14 cellular contexts compared by ENCODE assay signal in the genomic region with DNA sequence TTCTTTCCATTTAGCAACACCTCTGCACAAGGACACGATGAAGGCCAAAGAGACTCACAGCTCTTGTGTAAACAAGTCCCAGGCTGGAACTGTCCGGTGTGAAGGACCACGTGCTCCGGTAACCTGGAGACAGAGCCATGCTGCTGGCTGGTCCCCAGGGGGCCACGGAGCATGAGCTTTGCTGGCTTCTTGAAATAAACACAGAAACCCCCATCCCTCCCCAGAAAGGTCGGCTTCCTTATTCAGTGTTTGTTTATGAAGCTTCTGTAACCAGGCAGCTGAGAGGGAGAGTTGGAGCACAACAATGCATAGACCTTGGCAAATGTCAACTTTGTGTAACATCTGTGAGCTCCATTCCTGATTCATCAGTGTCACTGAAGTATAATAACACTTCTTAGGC.
DNase-seq lines count a peak whose midpoint lies in the region; TF ChIP-seq lines count a peak whose summit lies in the region.
"Had no signal": no experiment of that assay in that cellular context is flagged by ENCODE, and none has a peak within 500 bp of the region (broad histone marks: within the 10 kb centered on the region; RNA-seq: fewer than 3 reads in every experiment).

No MANE protein-coding gene starts in this region.

- peaks cover 8% of the 10 kb centered on the region for H3K9me3 Mint-ChIP-seq in progenitor cell of endocrine pancreas (ENCODE audit: low read depth)
- H3K9me3 Mint-ChIP-seq: CD8-positive, alpha-beta T cell had no signal

- DNase-seq in NCI-H1417 (lab: John Stamatoyannopoulos, UW) = peak; percentile 28 to 76 (median 67)
- no peak for DNase-seq in NCI-H1417 treated with DMSO at 0.1 percent for 48 hours (lab: John Stamatoyannopoulos, UW)
- DNase-seq in NCI-H69 (lab: John Stamatoyannopoulos, UW) = peak; percentile 4
- peak; percentile 18 for DNase-seq in germinal center (ENCODE audit: low spot score)
- DNase-seq in renal cortical epithelial cell (ENCODE audit: low read depth) = peak; percentile 59
- DNase-seq in AG08395 (ENCODE audit: low spot score) = no peak
- DNase-seq in progenitor cell of endocrine pancreas (ENCODE audit: low spot score, unreplicated experiment) = no peak
- no peak for DNase-seq in KBM-7
- DNase-seq: CD8-positive, alpha-beta T cell; GF-D8; mammary epithelial cell; NCI-H446 treated with DMSO at 0.1 percent for 48 hours; occipital lobe had no signal

- no peaks in the 10 kb centered on the region for H3K27me3 Mint-ChIP-seq in progenitor cell of endocrine pancreas
- H3K27me3 Mint-ChIP-seq: activated naive CD8-positive, alpha-beta T cell had no signal

- TF ChIP-seq CTCF in progenitor cell of endocrine pancreas (IDR thresholded peaks at IDR 0.05; ENCODE audit: unreplicated experiment) = no peak

- peaks cover 3% of the 10 kb centered on the region for H3K4me1 Mint-ChIP-seq in progenitor cell of endocrine pancreas (ENCODE audit: low read depth)

- peaks cover 22% of the 10 kb centered on the region for H3K36me3 Mint-ChIP-seq in progenitor cell of endocrine pancreas (ENCODE audit: insufficient read depth)
- H3K36me3 Mint-ChIP-seq: activated naive CD8-positive, alpha-beta T cell had no signal

- in situ Hi-C loops in KBM-7 (cut with MboI; ENCODE audit: low pct_unique_long_range_greater_than_20kb, low sequenced_read_pairs) = no loop called here

- no peak overlapping the region for H3K27ac Mint-ChIP-seq in progenitor cell of endocrine pancreas
- H3K27ac Mint-ChIP-seq: activated naive CD8-positive, alpha-beta T cell; CD8-positive, alpha-beta T cell had no signal

- H3K4me3 Mint-ChIP-seq in progenitor cell of endocrine pancreas (ENCODE audit: low read depth) = no peak overlapping the region
- H3K4me3 Mint-ChIP-seq: activated naive CD8-positive, alpha-beta T cell; CD8-positive, alpha-beta T cell had no signal

Comparison
In these comparisons a context has a peak if more than half of its experiments do, and no peak if none do; other contexts are left out.
1. DNase-seq: peak in NCI-H1417 (3 of 3), NCI-H69 (single experiment), germinal center (single experiment) and renal cortical epithelial cell (single experiment); none in NCI-H1417 treated with DMSO at 0.1 percent for 48 hours (single experiment), AG08395 (single experiment), progenitor cell of endocrine pancreas (single experiment) and KBM-7 (single experiment).